ENCODE assay signal across 9 cellular contexts in the genomic region with DNA sequence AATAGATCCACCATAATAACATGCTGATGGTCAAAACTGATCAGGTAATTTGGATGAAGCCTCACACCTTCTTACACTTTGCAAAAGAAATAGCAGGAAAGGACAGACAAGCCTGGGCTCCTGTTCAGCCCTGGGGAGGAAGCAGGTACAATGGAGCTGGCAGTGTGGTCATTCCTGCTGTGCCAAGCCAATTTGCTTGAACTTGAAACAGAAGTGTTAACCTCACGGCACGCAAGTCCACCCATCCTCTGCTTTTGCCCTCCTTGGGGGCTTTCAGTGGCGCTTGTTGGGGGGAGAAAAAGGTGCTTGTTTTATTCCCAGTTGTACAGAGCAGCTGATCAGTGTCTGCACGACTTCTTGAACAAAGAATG. TPM values are rescaled to one million over a fixed set of nuclear protein-coding genes. Genes with fewer than 3 reads are reported as not detected.
DNase-seq lines count a peak whose midpoint lies in the region; ATAC-seq, FAIRE-seq and TF ChIP-seq lines count a peak whose summit lies in the region.
"Had no signal": no experiment of that assay in that cellular context is flagged by ENCODE, and none has a peak within 500 bp of the region (broad histone marks: within the 10 kb centered on the region; RNA-seq: fewer than 3 reads in every experiment).

No MANE protein-coding gene starts in this region.

- TF ChIP-seq POLR2A in esophagus squamous epithelium (IDR thresholded peaks at IDR 0.05): no peak

- ATAC-seq in GM19035 (IDR thresholded peaks at IDR 0.05; ENCODE audit: unreplicated experiment): peak; percentile 27
- ATAC-seq in HG03439 (IDR thresholded peaks at IDR 0.05; ENCODE audit: unreplicated experiment): peak; percentile 15

- peak; percentile 37 for DNase-seq in bronchial epithelial cell (ENCODE audit: low read depth)
- no peak for DNase-seq in nephron progenitor cell
- DNase-seq in esophagus squamous epithelium (lab: John Stamatoyannopoulos, UW): no peak
- no peak for DNase-seq in HCEC 1CT
- DNase-seq in NCI-H345 (lab: John Stamatoyannopoulos, UW): no peak
- DNase-seq in HuH-7 (ENCODE audit: low spot score): no peak
- DNase-seq: NCI-H1417 treated with DMSO at 0.1 percent for 48 hours had no signal

- FAIRE-seq in bronchial epithelial cell (lab: Jason Lieb, UNC): no peak

- no peaks in the 10 kb centered on the region for H3K9me3 ChIP-seq in esophagus squamous epithelium

- peak overlapping the region; percentile 4 for H3K4me3 ChIP-seq in bronchial epithelial cell (ENCODE audit: low read depth, low read length)
- H3K4me3 ChIP-seq in esophagus squamous epithelium: peak overlapping the region in 2 of 4 donors; percentile 4 to 22

- H3K27me3 ChIP-seq in bronchial epithelial cell (ENCODE audit: control insufficient read depth, insufficient read depth, low read length) (no peaks in the 10 kb centered on the region), esophagus squamous epithelium (no peaks in the 10 kb centered on the region)

- peaks cover 4% of the 10 kb centered on the region for H3K27me3 Mint-ChIP-seq in nephron progenitor cell (ENCODE audit: low read depth, poor library complexity)

- H3K4me1 ChIP-seq in esophagus squamous epithelium: peaks cover 0 to 12% (median 6%) of the 10 kb centered on the region in 3 donors

- H3K27ac ChIP-seq in esophagus squamous epithelium: peak overlapping the region in 1 of 4 donors; percentile 48

- H3K36me3 Mint-ChIP-seq in nephron progenitor cell (ENCODE audit: low read depth): no peaks in the 10 kb centered on the region

- WGBS in esophagus squamous epithelium, 2 donors: 8 to 12% methylated on average over 4 of the region's 4 CpGs

- H3K9me3 Mint-ChIP-seq in nephron progenitor cell: peaks cover 14% of the 10 kb centered on the region

- H3K36me3 ChIP-seq in bronchial epithelial cell (ENCODE audit: control insufficient read depth, insufficient read depth, low read length): no peaks in the 10 kb centered on the region
- no peaks in the 10 kb centered on the region for H3K36me3 ChIP-seq in esophagus squamous epithelium

- TF ChIP-seq CTCF in bronchial epithelial cell (IDR thresholded peaks at IDR 0.05; ENCODE audit: insufficient read depth, low read length, severe bottlenecking) (no peak), nephron progenitor cell (IDR thresholded peaks at IDR 0.05) (no peak), esophagus squamous epithelium (IDR thresholded peaks at IDR 0.05) (no peak)

- no peak overlapping the region for H3K27ac Mint-ChIP-seq in nephron progenitor cell

- H3K4me1 Mint-ChIP-seq in nephron progenitor cell: peaks cover 19% of the 10 kb centered on the region

- intact Hi-C loops in esophagus squamous epithelium (cut with DNase I): loop anchor here (5.0 kb wide), 1 partner anchor 263 kb away; no protein-coding TSS in a partner anchor

- peak overlapping the region; percentile 36 for H3K4me3 Mint-ChIP-seq in nephron progenitor cell

RNA-seq across cellular contexts. Expression of gene RFTN1, which starts 36.8 kb away (rescaled TPM):
- 8.4 and 9.2 TPM in 2 replicates for total RNA-seq in bronchial epithelial cell
- total RNA-seq in esophagus squamous epithelium: 10 to 100 TPM in 2 of 4 donors, 1 to 10 TPM in 2; 5.0 to 22.7 (median 12.4) TPM

RNA-seq across cellular contexts. Expression of gene DAZL, which starts 54.9 kb away (rescaled TPM):
- not detected in 2 replicates for total RNA-seq in bronchial epithelial cell
- not detected for total RNA-seq in esophagus squamous epithelium
